ENCODE assay signal across 15 cellular contexts in genomic region chr16:4868046-4868445, GRCh38.
DNase-seq lines count a peak whose midpoint lies in the region; ATAC-seq lines count a peak whose summit lies in the region.
"Had no signal": no experiment of that assay in that cellular context is flagged by ENCODE, and none has a peak within 500 bp of the region (broad histone marks: within the 10 kb centered on the region; RNA-seq: fewer than 3 reads in every experiment).

No MANE protein-coding gene starts in this region.

- H3K36me3 Mint-ChIP-seq in stimulated activated effector memory CD8-positive, alpha-beta T cell treated with anti-CD3 and anti-CD28 coated beads, Interleukin-12 subunit alpha, Interleukin-12 subunit beta, amount 100 ng/mL, for 72 hours = peaks cover 83% of the 10 kb centered on the region

- ATAC-seq in GM19025 (IDR thresholded peaks at IDR 0.05; ENCODE audit: low read depth, unreplicated experiment) = peak; percentile 74
- peak; percentile 80 for ATAC-seq in HG03139 (IDR thresholded peaks at IDR 0.05; ENCODE audit: unreplicated experiment)
- ATAC-seq in stimulated activated effector memory CD8-positive, alpha-beta T cell treated with anti-CD3 and anti-CD28 coated beads, Interleukin-12 subunit alpha, Interleukin-12 subunit beta, amount 100 ng/mL, for 72 hours = no peak
- ATAC-seq in GM18868 (IDR thresholded peaks at IDR 0.05; ENCODE audit: unreplicated experiment) = no peak
- ATAC-seq in GM18511 (IDR thresholded peaks at IDR 0.05; ENCODE audit: unreplicated experiment) = no peak

- H3K9me3 Mint-ChIP-seq in stimulated activated effector memory CD8-positive, alpha-beta T cell treated with anti-CD3 and anti-CD28 coated beads, Interleukin-12 subunit alpha, Interleukin-12 subunit beta, amount 100 ng/mL, for 72 hours = no peaks in the 10 kb centered on the region
- H3K9me3 Mint-ChIP-seq: dendritic cell treated with granulocyte-macrophage colony-stimulating factor and Interleukin-4, amounts not matched to agents 40 ng/mL and 50 ng/mL, for 4 days; neural crest cell had no signal

- H3K27ac Mint-ChIP-seq in stimulated activated effector memory CD8-positive, alpha-beta T cell treated with anti-CD3 and anti-CD28 coated beads, Interleukin-12 subunit alpha, Interleukin-12 subunit beta, amount 100 ng/mL, for 72 hours = peak overlapping the region; percentile 55
- H3K27ac Mint-ChIP-seq: dendritic cell treated with granulocyte-macrophage colony-stimulating factor and Interleukin-4, amounts not matched to agents 40 ng/mL and 50 ng/mL, for 4 days had no signal

- H3K4me3 Mint-ChIP-seq in stimulated activated effector memory CD8-positive, alpha-beta T cell treated with anti-CD3 and anti-CD28 coated beads, Interleukin-12 subunit alpha, Interleukin-12 subunit beta, amount 100 ng/mL, for 72 hours = no peak overlapping the region
- H3K4me3 Mint-ChIP-seq: dendritic cell treated with granulocyte-macrophage colony-stimulating factor and Interleukin-4, amounts not matched to agents 40 ng/mL and 50 ng/mL, for 4 days; neural crest cell had no signal

- H3K4me1 Mint-ChIP-seq in stimulated activated effector memory CD8-positive, alpha-beta T cell treated with anti-CD3 and anti-CD28 coated beads, Interleukin-12 subunit alpha, Interleukin-12 subunit beta, amount 100 ng/mL, for 72 hours = peaks cover 29% of the 10 kb centered on the region
- H3K4me1 Mint-ChIP-seq: neural crest cell had no signal

- DNase-seq in kidney glomerular epithelial cell (lab: John Stamatoyannopoulos, UW) (peak; percentile 63), NCI-H510A (lab: John Stamatoyannopoulos, UW) (no peak)
- no peak for DNase-seq in stimulated activated effector memory CD8-positive, alpha-beta T cell treated with anti-CD3 and anti-CD28 coated beads, Interleukin-12 subunit alpha, Interleukin-12 subunit beta, amount 100 ng/mL, for 72 hours (ENCODE audit: low spot score in 2 of 2)
- DNase-seq: activated CD4-positive, alpha-beta T cell treated with anti-CD3 and anti-CD28 coated beads for 4 hours; left colon; NCI-H1048; NCI-H2081; NCI-H446 treated with DMSO at 0.1 percent for 48 hours; NK-92 treated with Interleukin-12 subunit alpha and Interleukin-12 subunit beta, amount 100 ng/mL, for 24 hours had no signal

Comparison
In these comparisons a context has a peak if more than half of its experiments do, and no peak if none do; other contexts are left out.
1. ATAC-seq: peak in GM19025 (single experiment) and HG03139 (single experiment); none in stimulated activated effector memory CD8-positive, alpha-beta T cell treated with anti-CD3 and anti-CD28 coated beads, Interleukin-12 subunit alpha, Interleukin-12 subunit beta, amount 100 ng/mL, for 72 hours (single experiment), GM18868 (single experiment) and GM18511 (single experiment).